In the genomic region with DNA sequence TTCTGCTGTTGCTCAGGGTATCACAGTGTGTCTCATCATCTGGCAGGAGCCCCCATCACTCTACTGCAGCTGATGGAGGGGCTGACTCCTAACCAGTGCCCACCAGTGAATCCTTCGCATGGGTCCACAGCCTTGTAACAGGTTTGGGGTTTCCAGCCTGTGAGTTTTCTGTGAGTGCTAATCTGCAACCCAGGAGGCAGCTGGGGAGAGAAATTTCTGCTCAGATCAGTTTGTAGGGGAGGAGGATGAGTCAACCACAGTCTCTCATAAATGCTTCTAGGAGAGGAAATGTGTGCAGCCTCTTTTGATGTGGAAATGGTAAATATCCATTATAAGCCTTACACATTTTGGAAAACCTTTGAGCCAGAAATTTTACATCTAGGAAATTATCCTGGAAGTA, we compare ENCODE assay signal across 34 cellular contexts.
"Had no signal": no experiment of that assay in that cellular context is flagged by ENCODE, and none has a peak within 500 bp of the region (broad histone marks: within the 10 kb centered on the region; RNA-seq: fewer than 3 reads in every experiment).

No MANE protein-coding gene starts in this region.

- DNase-seq: Karpas-422, Kasumi-1, KG1, MG63, MM.1S, MV-4-11, NCI-H1048, NCI-H1092, NCI-H1092 treated with DMSO at 0.1 percent for 48 hours, NCI-H1105, NCI-H1105 treated with DMSO at 0.1 percent for 48 hours, NCI-H1417, NCI-H1417 treated with DMSO at 0.1 percent for 48 hours, NCI-H1436, NCI-H1436 treated with DMSO at 0.1 percent for 48 hours, NCI-H146, NCI-H1694, NCI-H1694 treated with DMSO at 0.1 percent for 48 hours, NCI-H187, NCI-H187 treated with DMSO at 0.1 percent for 48 hours, NCI-H1930, NCI-H2029, NCI-H2029 treated with DMSO at 0.1 percent for 48 hours, NCI-H2081, NCI-H2081 treated with DMSO at 0.1 percent for 48 hours, NCI-H2107, NCI-H2171, NCI-H2171 treated with DMSO at 0.1 percent for 48 hours, NCI-H2227 treated with DMSO at 0.1 percent for 48 hours, NCI-H226, NCI-H345, NCI-H446, NCI-H446 treated with DMSO at 0.1 percent for 48 hours, NCI-H510A had no signal
